Comparison of ENCODE assay signal across 9 cellular contexts in the genomic region with DNA sequence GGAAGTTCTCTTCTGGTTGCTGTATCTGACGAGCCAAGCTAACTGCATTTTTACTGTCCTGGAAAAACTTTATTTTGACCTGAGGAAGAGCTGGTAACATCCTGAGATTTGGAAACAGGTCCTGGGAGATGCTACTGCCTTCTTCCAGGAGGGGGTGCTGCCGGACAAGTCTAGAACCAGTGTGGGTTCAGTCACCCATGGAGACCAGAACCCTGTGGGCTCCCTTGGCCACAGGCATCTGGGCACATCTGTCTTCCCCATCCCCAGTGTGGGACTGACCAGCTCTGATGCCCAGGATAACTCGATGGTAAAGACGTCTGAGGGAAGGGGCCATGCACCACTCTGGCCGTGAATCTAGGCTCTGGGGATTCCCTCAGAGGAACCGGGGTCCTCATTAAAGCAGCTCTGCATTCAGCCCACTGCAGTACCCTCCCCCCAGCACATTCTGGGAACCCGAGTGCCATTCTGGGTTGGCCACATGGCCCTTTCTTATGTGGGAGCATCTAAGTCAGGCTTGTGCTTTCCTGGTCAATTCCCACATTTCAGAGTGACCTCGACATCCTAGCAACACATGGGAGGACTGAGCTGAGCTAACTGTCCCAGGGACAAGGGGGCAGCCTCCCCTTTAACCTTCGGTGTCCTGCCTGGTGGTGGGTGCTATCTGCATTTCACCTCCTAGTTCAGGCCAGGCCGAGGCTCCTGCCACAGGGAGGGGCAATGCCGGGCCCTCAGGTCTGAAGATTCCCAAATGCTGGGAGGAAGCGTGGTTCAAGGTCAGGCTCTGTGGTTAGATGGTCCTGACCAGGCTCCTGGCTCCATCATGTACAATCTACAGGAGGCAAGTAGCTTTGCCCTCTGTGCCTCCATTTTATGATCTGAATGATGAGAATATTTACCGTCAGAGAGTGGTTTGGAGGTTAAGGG. TPM values are rescaled to one million over a fixed set of nuclear protein-coding genes. Genes with fewer than 3 reads are reported as not detected.
A peak's percentile ranks its signal among the peaks of the same experiment; 100 is the strongest.
DNase-seq lines count a peak whose midpoint lies in the region; ATAC-seq, FAIRE-seq and TF ChIP-seq lines count a peak whose summit lies in the region.
"Had no signal": no experiment of that assay in that cellular context is flagged by ENCODE, and none has a peak within 500 bp of the region (broad histone marks: within the 10 kb centered on the region; RNA-seq: fewer than 3 reads in every experiment).

No MANE protein-coding gene starts in this region.

- ATAC-seq in memory B cell (ENCODE audit: low read depth) = peak; percentile 43
- no peak for ATAC-seq in HG03460 (IDR thresholded peaks at IDR 0.05; ENCODE audit: unreplicated experiment)

- H2AFZ ChIP-seq in H1 (ENCODE audit: low read length) = no peak overlapping the region

- H3K4ac ChIP-seq in H1 (replicated peaks; ENCODE audit: insufficient read length, low read depth, low read length) = no peak overlapping the region

- peak overlapping the region; percentile 20 for H4K91ac ChIP-seq in H1 (replicated peaks; ENCODE audit: insufficient read length, low read length)

- H2BK12ac ChIP-seq in H1 (ENCODE audit: low read depth, low read length) = no peak overlapping the region

- CTCF ChIA-PET in H1 (lab: Charles Lee; ENCODE audit: partially characterized antibody) = interaction anchor here (0.6 to 5.5 kb wide), 75 partner anchors 9 to 963 kb away, joined by 3 to 46 read pairs (median 5); a partner anchor contains a TSS

- H3K23me2 ChIP-seq in H1 (ENCODE audit: low read depth, low read length) = no peaks in the 10 kb centered on the region

- H3K9me3 Mint-ChIP-seq in memory B cell = no peaks in the 10 kb centered on the region

- no peak overlapping the region for H2BK20ac ChIP-seq in H1 (ENCODE audit: low read length)

- 0 out of 8 replicates have a peak, but pooled peaks cover 0 to 3% (median 0%) of the 10 kb centered on the region in 4 experiments for H3K36me3 ChIP-seq in H1 (ENCODE audit: control insufficient read depth in 2 of 4, insufficient read depth in 4 of 4, low read length in 3 of 4)

- no peaks in the 10 kb centered on the region for H3K27me3 Mint-ChIP-seq in memory B cell

- no peak overlapping the region for H3K23ac ChIP-seq in H1 (ENCODE audit: insufficient read length)

- H3K4me3 Mint-ChIP-seq in memory B cell = no peak overlapping the region

- H3K4me3 ChIP-seq in H1 (ENCODE audit: extremely low read depth in 1 of 4, insufficient read depth in 2 of 4, low read depth in 3 of 4, low read length in 4 of 4) = no peak overlapping the region

- H3K18ac ChIP-seq in H1 (ENCODE audit: extremely low read depth, low read length) = no peak overlapping the region

- H3K4me1 Mint-ChIP-seq in memory B cell = peaks cover 31% of the 10 kb centered on the region

- H4K20me1 ChIP-seq in H1 (replicated peaks in 1 of 2; ENCODE audit: control insufficient read depth in 1 of 2, insufficient read depth in 2 of 2, low read length in 2 of 2) = peaks cover 3 to 12% of the 10 kb centered on the region in 2 experiments

- TF ChIP-seq EP300 in H1 (IDR thresholded peaks at IDR 0.05; ENCODE audit: borderline replicate concordance in 1 of 2, low read depth in 2 of 2, low read length in 2 of 2) = no peak

- no peak overlapping the region for H3K9ac ChIP-seq in H1 (replicated peaks in 1 of 4; ENCODE audit: extremely low read depth in 1 of 4, low read depth in 3 of 4, low read length in 3 of 4)

- no peaks in the 10 kb centered on the region; a peak in 1 of 7 replicates for H3K27me3 ChIP-seq in H1 (replicated peaks in 1 of 4; ENCODE audit: control insufficient read depth in 3 of 4, extremely low read depth in 1 of 4, insufficient read depth in 3 of 4, low read length in 3 of 4)

- POLR2A ChIA-PET in H1 (lab: Charles Lee; ENCODE audit: partially characterized antibody) = interaction anchor here (0.8 to 1.8 kb wide), 5 partner anchors 15 to 267 kb away, joined by 3 to 7 read pairs (median 3); a partner anchor contains a TSS

- no peak overlapping the region for H3K4me2 ChIP-seq in H1 (ENCODE audit: insufficient read depth in 1 of 2, low read depth in 2 of 2, low read length in 2 of 2)

- H3K9me3 ChIP-seq in H1 (ENCODE audit: insufficient read depth in 2 of 2, low read depth in 1 of 2, low read length in 1 of 2) = no peaks in the 10 kb centered on the region

- TF ChIP-seq CTCF in H1 (IDR thresholded peaks at IDR 0.05; ENCODE audit: control extremely low read depth in 1 of 3, insufficient read depth in 1 of 3, low read depth in 1 of 3, low read length in 3 of 3) = peak; percentile 76 to 90 (median 89)

- no peak overlapping the region for H3K56ac ChIP-seq in H1 (replicated peaks; ENCODE audit: insufficient read length, low read depth, low read length)

- peaks cover 0 to 5% (median 2%) of the 10 kb centered on the region in 4 experiments; a peak in 3 of 7 replicates for H3K4me1 ChIP-seq in H1 (replicated peaks in 1 of 4; ENCODE audit: control insufficient read depth in 3 of 4, insufficient read depth in 4 of 4, low read length in 3 of 4)

- H3K27ac Mint-ChIP-seq in memory B cell = no peak overlapping the region

- H3K27ac ChIP-seq in H1 (ENCODE audit: low read depth, low read length) (no peak overlapping the region), substantia nigra (ENCODE audit: low read depth, low read length, poor library complexity, severe bottlenecking) (peak overlapping the region; percentile 58)

- H2AK5ac ChIP-seq in H1 (ENCODE audit: low read depth, low read length) = 0 out of 2 replicates have a peak overlapping the region, but pooled peaks have one; percentile 3

- DNase-seq in NCI-H2081 (lab: John Stamatoyannopoulos, UW) (peak; percentile 17 to 31), NCI-H2081 treated with DMSO at 0.1 percent for 48 hours (lab: John Stamatoyannopoulos, UW) (no peak), NAMALWA (ENCODE audit: low spot score) (peak; percentile 85), H1 (ENCODE audit: low read depth in 1 of 2, low spot score in 2 of 2) (peak in 1 of 2 experiments; percentile 87), memory B cell (ENCODE audit: low spot score in 2 of 2) (peak; percentile 59 to 69), substantia nigra (lab: John Stamatoyannopoulos, UW) (peak in 39 of 49 donors; percentile 13 to 76 (median 44))
- DNase-seq in activated CD4-positive, alpha-beta T cell treated with anti-CD3 and anti-CD28 coated beads for 4 hours = peak; percentile 51

- peak; percentile 92 for FAIRE-seq in H1 (lab: Jason Lieb, UNC)
- FAIRE-seq: endometrium had no signal

- TF ChIP-seq POLR2A in H1 (IDR thresholded peaks at IDR 0.05; ENCODE audit: control extremely low read depth in 1 of 2, low read depth in 2 of 2, low read length in 2 of 2) = no peak

- H3K79me1 ChIP-seq in H1 (ENCODE audit: low read depth, low read length) = no peaks in the 10 kb centered on the region; the same call in 1 of the 2 replicates

- no peak overlapping the region for H4K8ac ChIP-seq in H1 (ENCODE audit: extremely low read depth, insufficient read depth, low read length)

- 73% methylated on average over 13 of the region's 13 CpGs; no CpG with 5 or more reads in 1 of the 2 experiments for WGBS in H1 (ENCODE audit: extremely low coverage in 1 of 2, insufficient coverage in 1 of 2, insufficient read length in 1 of 2, insufficient replicate concordance in 2 of 2, low coverage in 1 of 2, low lambda C conversion rate in 2 of 2, missing lambda C conversion rate in 1 of 2), 2 experiments

- H3K79me2 ChIP-seq in H1 (ENCODE audit: control insufficient read depth in 1 of 2, insufficient read depth in 2 of 2, low read length in 2 of 2) = no peaks in the 10 kb centered on the region

- H3K36me3 Mint-ChIP-seq in memory B cell = no peaks in the 10 kb centered on the region

- 0 out of 2 replicates have a peak overlapping the region, but pooled peaks have one; percentile 28 for H2BK5ac ChIP-seq in H1 (ENCODE audit: low read depth, low read length)

- H2BK15ac ChIP-seq in H1 (ENCODE audit: low read length) = no peak overlapping the region

- no peak overlapping the region for H4K5ac ChIP-seq in H1 (ENCODE audit: insufficient read length, low read depth, low read length)

- H2BK120ac ChIP-seq in H1 (replicated peaks; ENCODE audit: low read depth, low read length) = no peak overlapping the region

- no peak overlapping the region for H3K14ac ChIP-seq in H1 (ENCODE audit: insufficient read length)

- TF ChIP-seq RAD21 in H1 (IDR thresholded peaks at IDR 0.05 in 1 of 2, conservative IDR thresholded peaks at IDR 0.05 in 1 of 2; ENCODE audit: low read depth in 2 of 2, low read length in 2 of 2) = peak; percentile 92 to 94

RNA-seq across cellular contexts. Expression of a gene that starts 6.4 kb away (rescaled TPM):
- total RNA-seq in H1 (2021; fragmentation: NEBNext Ultra II Directional; extraction: Animal tissue kit (Norgen Biotek cat#: 25700)) = 2.0 and 2.3 TPM in 2 replicates
- 1.4 and 2.4 TPM in 2 replicates for polyA plus RNA-seq in H1 (2011; rRNA removed)
- 3.3 TPM for polyA plus RNA-seq in H1 (2011; cell fraction: cytosol; rRNA removed)
- polyA plus RNA-seq in H1 (2011; cell fraction: nucleus; rRNA removed) = 4.8 TPM
- 1.3 to 2.3 TPM (median 1.7 TPM) in 4 replicates for polyA plus RNA-seq in H1 (2012, experiment 1 of 2)
- polyA plus RNA-seq in H1 (2012, experiment 2 of 2) = 2.9 TPM
- 1.8 TPM for polyA plus RNA-seq in H1 (2013, experiment 1 of 2)
- polyA plus RNA-seq in H1 (2013, experiment 2 of 2) = 1.6 TPM
- polyA minus RNA-seq in H1 (2011; rRNA and poly(A)+ RNA removed) = 0.20 and 0.47 TPM in 2 replicates
- 2.2 TPM for polyA minus RNA-seq in H1 (2011; cell fraction: cytosol; rRNA and poly(A)+ RNA removed)
- polyA minus RNA-seq in H1 (2011; cell fraction: nucleus; rRNA and poly(A)+ RNA removed) = 0.80 TPM

RNA-seq across cellular contexts. Expression of a gene that starts 6.5 kb away (rescaled TPM):
- total RNA-seq in H1 (2021; fragmentation: NEBNext Ultra II Directional; extraction: Animal tissue kit (Norgen Biotek cat#: 25700)) = 9.6 and 12.9 TPM in 2 replicates
- 16.0 and 16.1 TPM in 2 replicates for polyA plus RNA-seq in H1 (2011; rRNA removed)
- 15.7 TPM for polyA plus RNA-seq in H1 (2011; cell fraction: cytosol; rRNA removed)
- 28.3 TPM for polyA plus RNA-seq in H1 (2011; cell fraction: nucleus; rRNA removed)
- 10.8 to 13.3 TPM (median 11.6 TPM) in 4 replicates for polyA plus RNA-seq in H1 (2012, experiment 1 of 2)
- polyA plus RNA-seq in H1 (2012, experiment 2 of 2) = 8.8 TPM
- polyA plus RNA-seq in H1 (2013, experiment 1 of 2) = 9.3 TPM
- polyA plus RNA-seq in H1 (2013, experiment 2 of 2) = 8.1 TPM
- 1.3 and 2.9 TPM in 2 replicates for polyA minus RNA-seq in H1 (2011; rRNA and poly(A)+ RNA removed)
- polyA minus RNA-seq in H1 (2011; cell fraction: cytosol; rRNA and poly(A)+ RNA removed) = 5.9 TPM
- 9.0 TPM for polyA minus RNA-seq in H1 (2011; cell fraction: nucleus; rRNA and poly(A)+ RNA removed)

RNA-seq across cellular contexts. Expression of a gene that starts 12.2 kb away (rescaled TPM):
- 14.4 and 15.1 TPM in 2 replicates for total RNA-seq in H1 (2021; fragmentation: NEBNext Ultra II Directional; extraction: Animal tissue kit (Norgen Biotek cat#: 25700))
- polyA plus RNA-seq in H1 (2011; rRNA removed) = 21.8 and 28.6 TPM in 2 replicates
- polyA plus RNA-seq in H1 (2011; cell fraction: cytosol; rRNA removed) = 16.3 TPM
- 19.6 TPM for polyA plus RNA-seq in H1 (2011; cell fraction: nucleus; rRNA removed)
- polyA plus RNA-seq in H1 (2012, experiment 1 of 2) = 7.8 to 16.8 TPM (median 12.8 TPM) in 4 replicates
- 19.7 TPM for polyA plus RNA-seq in H1 (2012, experiment 2 of 2)
- 11.5 TPM for polyA plus RNA-seq in H1 (2013, experiment 1 of 2)
- 11.4 TPM for polyA plus RNA-seq in H1 (2013, experiment 2 of 2)
- polyA minus RNA-seq in H1 (2011; rRNA and poly(A)+ RNA removed) = 5.2 and 6.0 TPM in 2 replicates
- 4.8 TPM for polyA minus RNA-seq in H1 (2011; cell fraction: cytosol; rRNA and poly(A)+ RNA removed)
- 5.4 TPM for polyA minus RNA-seq in H1 (2011; cell fraction: nucleus; rRNA and poly(A)+ RNA removed)

RNA-seq across cellular contexts. Expression of a gene that starts 12.9 kb away (rescaled TPM):
- total RNA-seq in H1 (2021; fragmentation: NEBNext Ultra II Directional; extraction: Animal tissue kit (Norgen Biotek cat#: 25700)) = 34.8 and 35.8 TPM in 2 replicates
- 58.0 and 81.7 TPM in 2 replicates for polyA plus RNA-seq in H1 (2011; rRNA removed)
- polyA plus RNA-seq in H1 (2011; cell fraction: cytosol; rRNA removed) = 34.3 TPM
- 79.1 TPM for polyA plus RNA-seq in H1 (2011; cell fraction: nucleus; rRNA removed)
- 37.3 to 46.0 TPM (median 44.3 TPM) in 4 replicates for polyA plus RNA-seq in H1 (2012, experiment 1 of 2)
- polyA plus RNA-seq in H1 (2012, experiment 2 of 2) = 52.7 TPM
- polyA plus RNA-seq in H1 (2013, experiment 1 of 2) = 38.0 TPM
- 35.8 TPM for polyA plus RNA-seq in H1 (2013, experiment 2 of 2)
- 18.5 and 23.8 TPM in 2 replicates for polyA minus RNA-seq in H1 (2011; rRNA and poly(A)+ RNA removed)
- 28.0 TPM for polyA minus RNA-seq in H1 (2011; cell fraction: cytosol; rRNA and poly(A)+ RNA removed)
- polyA minus RNA-seq in H1 (2011; cell fraction: nucleus; rRNA and poly(A)+ RNA removed) = 26.7 TPM

RNA-seq across cellular contexts. Expression of a gene that starts 28.1 kb away (rescaled TPM):
- 34.5 and 36.7 TPM in 2 replicates for total RNA-seq in H1 (2021; fragmentation: NEBNext Ultra II Directional; extraction: Animal tissue kit (Norgen Biotek cat#: 25700))
- polyA plus RNA-seq in H1 (2011; rRNA removed) = 15.7 and 29.8 TPM in 2 replicates
- polyA plus RNA-seq in H1 (2011; cell fraction: cytosol; rRNA removed) = 16.3 TPM
- polyA plus RNA-seq in H1 (2011; cell fraction: nucleus; rRNA removed) = 110 TPM
- 15.1 to 29.6 TPM (median 24.7 TPM) in 4 replicates for polyA plus RNA-seq in H1 (2012, experiment 1 of 2)
- polyA plus RNA-seq in H1 (2012, experiment 2 of 2) = 20.2 TPM
- 26.1 TPM for polyA plus RNA-seq in H1 (2013, experiment 1 of 2)
- polyA plus RNA-seq in H1 (2013, experiment 2 of 2) = 23.1 TPM
- 10.4 and 13.2 TPM in 2 replicates for polyA minus RNA-seq in H1 (2011; rRNA and poly(A)+ RNA removed)
- 17.1 TPM for polyA minus RNA-seq in H1 (2011; cell fraction: cytosol; rRNA and poly(A)+ RNA removed)
- 35.2 TPM for polyA minus RNA-seq in H1 (2011; cell fraction: nucleus; rRNA and poly(A)+ RNA removed)
